1 cellular context compared by ENCODE assay signal in the genomic region with DNA sequence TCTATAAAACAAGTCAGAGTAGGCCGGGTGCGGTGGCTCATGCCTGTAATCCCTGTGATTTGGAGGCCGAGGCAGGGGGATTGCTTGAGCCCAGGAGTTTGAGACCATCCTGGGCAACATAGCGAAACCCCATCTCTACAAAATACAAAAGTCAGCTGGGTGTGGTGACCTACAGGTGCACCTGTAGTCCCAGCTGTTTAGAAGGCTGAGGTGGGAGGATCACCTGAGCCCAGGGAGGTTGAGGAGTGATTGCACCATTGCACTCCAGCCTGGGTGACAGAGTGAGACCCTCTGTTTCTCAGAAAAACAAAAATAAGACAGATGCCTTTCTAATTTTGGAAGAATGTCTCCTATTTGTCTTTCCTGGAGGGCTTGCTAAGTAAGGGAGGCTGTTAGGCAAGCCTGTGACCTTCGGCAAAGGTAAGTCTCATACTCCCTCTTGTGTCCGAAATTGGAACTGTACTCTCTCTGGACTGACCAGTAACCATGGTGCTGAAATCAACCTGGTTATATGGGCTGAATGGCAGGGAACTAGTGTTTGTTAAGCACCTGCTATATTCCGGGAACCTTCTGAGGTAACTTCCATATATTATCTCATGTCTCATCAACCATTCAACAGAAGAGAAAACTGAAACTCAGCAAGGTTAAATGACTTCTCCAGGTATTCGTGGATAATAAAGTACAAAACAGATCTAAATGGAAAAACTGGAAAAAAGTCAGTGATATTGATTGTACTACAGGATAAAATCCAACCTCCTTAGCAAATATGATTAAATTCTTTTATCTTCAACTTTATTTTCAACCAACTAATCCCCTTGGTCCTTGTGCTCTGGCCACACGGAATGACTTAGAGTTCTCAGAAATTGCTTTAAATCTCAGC.
TF ChIP-seq lines count a peak whose summit lies in the region.

No MANE protein-coding gene starts in this region.

TF ChIP-seq in K562, 482 proteins besides CTCF, POLR2A, EP300 and RAD21 (continued from another document and continues in another):
- TF ChIP-seq, protein P1, sequence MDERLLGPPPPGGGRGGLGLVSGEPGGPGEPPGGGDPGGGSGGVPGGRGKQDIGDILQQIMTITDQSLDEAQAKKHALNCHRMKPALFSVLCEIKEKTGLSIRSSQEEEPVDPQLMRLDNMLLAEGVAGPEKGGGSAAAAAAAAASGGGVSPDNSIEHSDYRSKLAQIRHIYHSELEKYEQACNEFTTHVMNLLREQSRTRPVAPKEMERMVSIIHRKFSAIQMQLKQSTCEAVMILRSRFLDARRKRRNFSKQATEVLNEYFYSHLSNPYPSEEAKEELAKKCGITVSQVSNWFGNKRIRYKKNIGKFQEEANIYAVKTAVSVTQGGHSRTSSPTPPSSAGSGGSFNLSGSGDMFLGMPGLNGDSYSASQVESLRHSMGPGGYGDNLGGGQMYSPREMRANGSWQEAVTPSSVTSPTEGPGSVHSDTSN (CRISPR knock-in tag; IDR thresholded peaks at IDR 0.05; ENCODE audit: low read depth) = no peak
- TF ChIP-seq, protein P1 (tag; conservative IDR thresholded peaks at IDR 0.05; ENCODE audit: low read depth) = no peak
- no peak for TF ChIP-seq CREB1 (IDR thresholded peaks at IDR 0.05)
- TF ChIP-seq CREB1 (CRISPR knock-in tag; IDR thresholded peaks at IDR 0.05) = peak; percentile 17; the same call in 1 of the 2 replicates
- TF ChIP-seq TAF7 (tag; IDR thresholded peaks at IDR 0.05) = no peak
- TF ChIP-seq RCOR1 (IDR thresholded peaks at IDR 0.05; ENCODE audit: borderline replicate concordance in 1 of 2, low read depth in 2 of 2, low read length in 2 of 2) = peak in 1 of 2 experiments; percentile 65; a peak in 1 of 4 replicates
- TF ChIP-seq SMARCA5 (IDR thresholded peaks at IDR 0.05) = no peak
- TF ChIP-seq CREM (IDR thresholded peaks at IDR 0.05; ENCODE audit: low read depth) = peak; percentile 50
- TF ChIP-seq, protein P2, sequence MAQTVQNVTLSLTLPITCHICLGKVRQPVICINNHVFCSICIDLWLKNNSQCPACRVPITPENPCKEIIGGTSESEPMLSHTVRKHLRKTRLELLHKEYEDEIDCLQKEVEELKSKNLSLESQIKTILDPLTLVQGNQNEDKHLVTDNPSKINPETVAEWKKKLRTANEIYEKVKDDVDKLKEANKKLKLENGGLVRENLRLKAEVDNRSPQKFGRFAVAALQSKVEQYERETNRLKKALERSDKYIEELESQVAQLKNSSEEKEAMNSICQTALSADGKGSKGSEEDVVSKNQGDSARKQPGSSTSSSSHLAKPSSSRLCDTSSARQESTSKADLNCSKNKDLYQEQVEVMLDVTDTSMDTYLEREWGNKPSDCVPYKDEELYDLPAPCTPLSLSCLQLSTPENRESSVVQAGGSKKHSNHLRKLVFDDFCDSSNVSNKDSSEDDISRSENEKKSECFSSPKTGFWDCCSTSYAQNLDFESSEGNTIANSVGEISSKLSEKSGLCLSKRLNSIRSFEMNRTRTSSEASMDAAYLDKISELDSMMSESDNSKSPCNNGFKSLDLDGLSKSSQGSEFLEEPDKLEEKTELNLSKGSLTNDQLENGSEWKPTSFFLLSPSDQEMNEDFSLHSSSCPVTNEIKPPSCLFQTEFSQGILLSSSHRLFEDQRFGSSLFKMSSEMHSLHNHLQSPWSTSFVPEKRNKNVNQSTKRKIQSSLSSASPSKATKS (CRISPR knock-in tag; IDR thresholded peaks at IDR 0.05) = no peak
- TF ChIP-seq NFE2 (IDR thresholded peaks at IDR 0.05; ENCODE audit: low read depth) = no peak
- no peak for TF ChIP-seq MEF2A (IDR thresholded peaks at IDR 0.05; ENCODE audit: control insufficient read depth, low read depth, low read length)
- TF ChIP-seq XRCC5 (IDR thresholded peaks at IDR 0.05; ENCODE audit: low read depth, low read length) = 0 out of 2 replicates have a peak, but pooled peaks have one; percentile 50
- TF ChIP-seq JUNB (CRISPR knock-in tag; conservative IDR thresholded peaks at IDR 0.05) = no peak
- TF ChIP-seq ZBTB17 (CRISPR knock-in tag; IDR thresholded peaks at IDR 0.05) = no peak
- no peak for TF ChIP-seq FOXK2 (conservative IDR thresholded peaks at IDR 0.05 in 1 of 2, IDR thresholded peaks at IDR 0.05 in 1 of 2; ENCODE audit: low read depth in 2 of 2)
- TF ChIP-seq ZNF696 (CRISPR knock-in tag; conservative IDR thresholded peaks at IDR 0.05) = no peak
- TF ChIP-seq TFAP4 (CRISPR knock-in tag; IDR thresholded peaks at IDR 0.05; ENCODE audit: borderline replicate concordance) = 0 out of 2 replicates have a peak, but pooled peaks have one; percentile 26
- TF ChIP-seq VEZF1 (CRISPR knock-in tag; IDR thresholded peaks at IDR 0.05) = no peak
- peak; percentile 74 for TF ChIP-seq RFX1 (IDR thresholded peaks at IDR 0.05)
- TF ChIP-seq, protein P3, sequence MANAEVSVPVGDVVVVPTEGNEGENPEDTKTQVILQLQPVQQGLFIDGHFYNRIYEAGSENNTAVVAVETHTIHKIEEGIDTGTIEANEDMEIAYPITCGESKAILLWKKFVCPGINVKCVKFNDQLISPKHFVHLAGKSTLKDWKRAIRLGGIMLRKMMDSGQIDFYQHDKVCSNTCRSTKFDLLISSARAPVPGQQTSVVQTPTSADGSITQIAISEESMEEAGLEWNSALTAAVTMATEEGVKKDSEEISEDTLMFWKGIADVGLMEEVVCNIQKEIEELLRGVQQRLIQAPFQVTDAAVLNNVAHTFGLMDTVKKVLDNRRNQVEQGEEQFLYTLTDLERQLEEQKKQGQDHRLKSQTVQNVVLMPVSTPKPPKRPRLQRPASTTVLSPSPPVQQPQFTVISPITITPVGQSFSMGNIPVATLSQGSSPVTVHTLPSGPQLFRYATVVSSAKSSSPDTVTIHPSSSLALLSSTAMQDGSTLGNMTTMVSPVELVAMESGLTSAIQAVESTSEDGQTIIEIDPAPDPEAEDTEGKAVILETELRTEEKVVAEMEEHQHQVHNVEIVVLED (CRISPR knock-in tag; IDR thresholded peaks at IDR 0.05) = no peak
- TF ChIP-seq CC2D1A (IDR thresholded peaks at IDR 0.05) = peak; percentile 73
- no peak for TF ChIP-seq LARP7 (IDR thresholded peaks at IDR 0.05)
- TF ChIP-seq ARNT (IDR thresholded peaks at IDR 0.05) = peak in 1 of 2 experiments; percentile 70; a peak in 1 of 4 replicates
- no peak for TF ChIP-seq ZSCAN29 (IDR thresholded peaks at IDR 0.05)
- TF ChIP-seq, protein P4, sequence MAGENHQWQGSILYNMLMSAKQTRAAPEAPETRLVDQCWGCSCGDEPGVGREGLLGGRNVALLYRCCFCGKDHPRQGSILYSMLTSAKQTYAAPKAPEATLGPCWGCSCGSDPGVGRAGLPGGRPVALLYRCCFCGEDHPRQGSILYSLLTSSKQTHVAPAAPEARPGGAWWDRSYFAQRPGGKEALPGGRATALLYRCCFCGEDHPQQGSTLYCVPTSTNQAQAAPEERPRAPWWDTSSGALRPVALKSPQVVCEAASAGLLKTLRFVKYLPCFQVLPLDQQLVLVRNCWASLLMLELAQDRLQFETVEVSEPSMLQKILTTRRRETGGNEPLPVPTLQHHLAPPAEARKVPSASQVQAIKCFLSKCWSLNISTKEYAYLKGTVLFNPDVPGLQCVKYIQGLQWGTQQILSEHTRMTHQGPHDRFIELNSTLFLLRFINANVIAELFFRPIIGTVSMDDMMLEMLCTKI (IDR thresholded peaks at IDR 0.05; ENCODE audit: partially characterized antibody) = no peak
- peak; percentile 95 for TF ChIP-seq REST (CRISPR knock-in tag; IDR thresholded peaks at IDR 0.05; ENCODE audit: low read depth)
- TF ChIP-seq KDM1A (IDR thresholded peaks at IDR 0.05) = no peak
- TF ChIP-seq, protein P5, sequence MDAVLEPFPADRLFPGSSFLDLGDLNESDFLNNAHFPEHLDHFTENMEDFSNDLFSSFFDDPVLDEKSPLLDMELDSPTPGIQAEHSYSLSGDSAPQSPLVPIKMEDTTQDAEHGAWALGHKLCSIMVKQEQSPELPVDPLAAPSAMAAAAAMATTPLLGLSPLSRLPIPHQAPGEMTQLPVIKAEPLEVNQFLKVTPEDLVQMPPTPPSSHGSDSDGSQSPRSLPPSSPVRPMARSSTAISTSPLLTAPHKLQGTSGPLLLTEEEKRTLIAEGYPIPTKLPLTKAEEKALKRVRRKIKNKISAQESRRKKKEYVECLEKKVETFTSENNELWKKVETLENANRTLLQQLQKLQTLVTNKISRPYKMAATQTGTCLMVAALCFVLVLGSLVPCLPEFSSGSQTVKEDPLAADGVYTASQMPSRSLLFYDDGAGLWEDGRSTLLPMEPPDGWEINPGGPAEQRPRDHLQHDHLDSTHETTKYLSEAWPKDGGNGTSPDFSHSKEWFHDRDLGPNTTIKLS (IDR thresholded peaks at IDR 0.05; ENCODE audit: borderline replicate concordance, low read depth) = no peak
- TF ChIP-seq MYC (IDR thresholded peaks at IDR 0.05; ENCODE audit: low read depth, low read length) = 0 out of 2 replicates have a peak, but pooled peaks have one; percentile 22
- no peak for TF ChIP-seq MYC (CRISPR knock-in tag; IDR thresholded peaks at IDR 0.05; ENCODE audit: borderline replicate concordance, low read depth)
- TF ChIP-seq ELF1 (tag; IDR thresholded peaks at IDR 0.05) = no peak
- no peak for TF ChIP-seq RBBP5 (IDR thresholded peaks at IDR 0.05; ENCODE audit: borderline replicate concordance, insufficient read depth, low read length, poor library complexity, severe bottlenecking)
- TF ChIP-seq POLR2AphosphoS5 (IDR thresholded peaks at IDR 0.05; ENCODE audit: control insufficient read depth, insufficient read depth, low read depth, low read length) = no peak
- TF ChIP-seq, protein P6, sequence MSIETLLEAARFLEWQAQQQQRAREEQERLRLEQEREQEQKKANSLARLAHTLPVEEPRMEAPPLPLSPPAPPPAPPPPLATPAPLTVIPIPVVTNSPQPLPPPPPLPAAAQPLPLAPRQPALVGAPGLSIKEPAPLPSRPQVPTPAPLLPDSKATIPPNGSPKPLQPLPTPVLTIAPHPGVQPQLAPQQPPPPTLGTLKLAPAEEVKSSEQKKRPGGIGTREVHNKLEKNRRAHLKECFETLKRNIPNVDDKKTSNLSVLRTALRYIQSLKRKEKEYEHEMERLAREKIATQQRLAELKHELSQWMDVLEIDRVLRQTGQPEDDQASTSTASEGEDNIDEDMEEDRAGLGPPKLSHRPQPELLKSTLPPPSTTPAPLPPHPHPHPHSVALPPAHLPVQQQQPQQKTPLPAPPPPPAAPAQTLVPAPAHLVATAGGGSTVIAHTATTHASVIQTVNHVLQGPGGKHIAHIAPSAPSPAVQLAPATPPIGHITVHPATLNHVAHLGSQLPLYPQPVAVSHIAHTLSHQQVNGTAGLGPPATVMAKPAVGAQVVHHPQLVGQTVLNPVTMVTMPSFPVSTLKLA (conservative IDR thresholded peaks at IDR 0.05) = no peak
- TF ChIP-seq HMG20A (CRISPR knock-in tag; conservative IDR thresholded peaks at IDR 0.05) = no peak
- TF ChIP-seq CEBPB (tag; IDR thresholded peaks at IDR 0.05) = peak; percentile 87
- no peak for TF ChIP-seq HMGN3 (IDR thresholded peaks at IDR 0.05; ENCODE audit: borderline replicate concordance, extremely low read depth, insufficient read length, low read depth, low read length)
- TF ChIP-seq CTBP1 (IDR thresholded peaks at IDR 0.05; ENCODE audit: borderline replicate concordance) = no peak
- TF ChIP-seq NR2C2 (CRISPR knock-in tag; IDR thresholded peaks at IDR 0.05) = peak; percentile 71; the same call in 1 of the 2 replicates
- no peak for TF ChIP-seq NR2C2 (tag; IDR thresholded peaks at IDR 0.05)
